1 cellular context compared by ENCODE assay signal in genomic region chr12:19573866-19574265, GRCh38.
TF ChIP-seq lines count a peak whose summit lies in the region.

No MANE protein-coding gene starts in this region.

TF ChIP-seq in endothelial cell of umbilical vein, 7 proteins besides CTCF, POLR2A, EP300 and RAD21 (continued from another document):
- TF ChIP-seq MYC (IDR thresholded peaks at IDR 0.05; ENCODE audit: low read depth, low read length) (no peak), JUN (IDR thresholded peaks at IDR 0.05; ENCODE audit: borderline replicate concordance, insufficient read depth, insufficient read length, low read depth) (no peak)
